In genomic region chr3:182124187-182124586, GRCh38 we compare ENCODE assay signal across 33 cellular contexts.
"Had no signal": no experiment of that assay in that cellular context is flagged by ENCODE, and none has a peak within 500 bp of the region (broad histone marks: within the 10 kb centered on the region; RNA-seq: fewer than 3 reads in every experiment).

No MANE protein-coding gene starts in this region.

- H3K9ac ChIP-seq: SK-N-SH had no signal

- H3K36me3 ChIP-seq: adrenal gland, breast epithelium, SJSA1 had no signal

- H3K4me3 Mint-ChIP-seq: activated CD4-positive, alpha-beta T cell treated with anti-CD3 and anti-CD28 coated beads for 36 hours; activated CD4-positive, alpha-beta T cell treated with anti-CD3 and anti-CD28 coated beads, Interleukin-2, amount 10 ng/mL, durations not matched to agents 7 days and 5 days; activated CD8-positive, alpha-beta T cell treated with anti-CD3 and anti-CD28 coated beads, Interleukin-2, amount 10 ng/mL, durations not matched to agents 7 days and 5 days; activated naive CD4-positive, alpha-beta T cell treated with anti-CD3 and anti-CD28 coated beads for 36 hours; activated T-cell treated with anti-CD3 and anti-CD28 coated beads, Interleukin-2, amount 50 U/mL, for 4 hours; activated T-helper 1 cell treated with anti-CD3 and anti-CD28 coated beads, Interleukin-12 subunit alpha, Interleukin-12 subunit beta, Interleukin-2, Interleukin-4 antibody, amounts not matched to agents 30 ng/mL and 10 ng/mL and 1 ng/mL, durations not matched to agents 14 hours and 24 hours and 36 hours; T-helper 1 cell treated with Interleukin-12 subunit alpha and Interleukin-12 subunit beta and Interleukin-4 antibody, amounts not matched to agents 30 μg/mL and 1 μg/mL, for 36 hours; T-helper 2 cell treated with Interferon-gamma antibody and Interleukin-4, amounts not matched to agents 5 μg/mL and 100 μg/mL, for 36 hours had no signal

- ATAC-seq: activated CD4-positive, alpha-beta T cell treated with anti-CD3 and anti-CD28 coated beads for 36 hours; activated CD4-positive, CD25-positive, alpha-beta regulatory T cell treated with anti-CD3 and anti-CD28 coated beads, Interleukin-2, amount 50 U/mL, for 24 hours; activated CD8-positive, alpha-beta T cell treated with anti-CD3 and anti-CD28 coated beads, Interleukin-2, amount 10 ng/mL, durations not matched to agents 7 days and 5 days; activated naive CD4-positive, alpha-beta T cell treated with anti-CD3 and anti-CD28 coated beads, Interleukin-2, amount 50 U/mL, for 72 hours; activated T-cell treated with anti-CD3 and anti-CD28 coated beads, Interleukin-2, amount 50 U/mL, for 4 hours; body of pancreas; Panc1 had no signal

- H3K4me3 ChIP-seq: adrenal gland, body of pancreas, breast epithelium, SJSA1 had no signal

- H3K4me1 ChIP-seq: adrenal gland, body of pancreas, breast epithelium had no signal

- H3K27ac ChIP-seq: adrenal gland, body of pancreas, breast epithelium, SJSA1 had no signal

- H3K9me3 Mint-ChIP-seq: activated CD4-positive, alpha-beta T cell treated with anti-CD3 and anti-CD28 coated beads, Interleukin-2, amount 10 ng/mL, durations not matched to agents 7 days and 5 days; activated naive CD4-positive, alpha-beta T cell treated with anti-CD3 and anti-CD28 coated beads for 36 hours; activated T-helper 1 cell treated with anti-CD3 and anti-CD28 coated beads, Interleukin-12 subunit alpha, Interleukin-12 subunit beta, Interleukin-2, Interleukin-4 antibody, amounts not matched to agents 30 ng/mL and 10 ng/mL and 1 ng/mL, durations not matched to agents 14 hours and 24 hours and 36 hours; T-helper 1 cell treated with Interleukin-12 subunit alpha and Interleukin-12 subunit beta and Interleukin-4 antibody, amounts not matched to agents 30 μg/mL and 1 μg/mL, for 36 hours; T-helper 2 cell treated with Interferon-gamma antibody and Interleukin-4, amounts not matched to agents 5 μg/mL and 100 μg/mL, for 36 hours had no signal

- H3K9me3 ChIP-seq: adrenal gland, body of pancreas, breast epithelium, SJSA1, SK-N-SH had no signal

- H3K4me2 ChIP-seq: SK-N-SH had no signal

- FAIRE-seq: astrocyte, TTC549 had no signal

- H3K27me3 ChIP-seq: adrenal gland, body of pancreas, breast epithelium, SJSA1 had no signal

- H3K27ac Mint-ChIP-seq: activated CD4-positive, alpha-beta T cell treated with anti-CD3 and anti-CD28 coated beads for 36 hours; activated CD4-positive, alpha-beta T cell treated with anti-CD3 and anti-CD28 coated beads, Interleukin-2, amount 10 ng/mL, durations not matched to agents 7 days and 5 days; activated CD8-positive, alpha-beta T cell treated with anti-CD3 and anti-CD28 coated beads, Interleukin-2, amount 10 ng/mL, durations not matched to agents 7 days and 5 days; activated naive CD4-positive, alpha-beta T cell treated with anti-CD3 and anti-CD28 coated beads for 36 hours; activated naive CD4-positive, alpha-beta T cell treated with anti-CD3 and anti-CD28 coated beads, Interleukin-2, amount 50 U/mL, for 72 hours; activated T-helper 1 cell treated with anti-CD3 and anti-CD28 coated beads, Interleukin-12 subunit alpha, Interleukin-12 subunit beta, Interleukin-2, Interleukin-4 antibody, amounts not matched to agents 30 ng/mL and 10 ng/mL and 1 ng/mL, durations not matched to agents 14 hours and 24 hours and 36 hours; T-helper 1 cell treated with Interleukin-12 subunit alpha and Interleukin-12 subunit beta and Interleukin-4 antibody, amounts not matched to agents 30 μg/mL and 1 μg/mL, for 36 hours; T-helper 2 cell treated with Interferon-gamma antibody and Interleukin-4, amounts not matched to agents 5 μg/mL and 100 μg/mL, for 36 hours had no signal

- DNase-seq: activated CD4-positive, alpha-beta T cell treated with anti-CD3 and anti-CD28 coated beads for 36 hours; activated CD4-positive, alpha-beta T cell treated with anti-CD3 and anti-CD28 coated beads, Interleukin-2, amount 10 ng/mL, durations not matched to agents 7 days and 5 days; activated CD4-positive, alpha-beta T cell treated with anti-CD3 and anti-CD28 coated beads, Interleukin-2, amount 50 U/mL, for 48 hours; activated CD8-positive, alpha-beta memory T cell treated with anti-CD3 and anti-CD28 coated beads, Interleukin-2, amount 50 U/mL, for 4 hours; activated CD8-positive, alpha-beta T cell treated with anti-CD3 and anti-CD28 coated beads, Interleukin-2, amount 10 ng/mL, durations not matched to agents 7 days and 5 days; activated gamma-delta T cell treated with Interleukin-2 at 50 U/mL for 16 hours; activated naive CD4-positive, alpha-beta T cell treated with anti-CD3 and anti-CD28 coated beads for 36 hours; activated T-cell treated with anti-CD3 and anti-CD28 coated beads for 4 hours; activated T-cell treated with anti-CD3 and anti-CD28 coated beads, Interleukin-2, amount 50 U/mL, for 4 hours; adrenal gland; body of pancreas; caudate nucleus; cerebellar nuclear complex; Karpas-422; NCI-H1105; NCI-H1436; NCI-H187; NCI-H2081; NCI-H2171 treated with DMSO at 0.1 percent for 48 hours; NCI-H2227 treated with DMSO at 0.1 percent for 48 hours; NCI-H524; SHP77; SK-N-SH had no signal

- H3K36me3 Mint-ChIP-seq: activated naive CD4-positive, alpha-beta T cell treated with anti-CD3 and anti-CD28 coated beads, Interleukin-2, amount 50 U/mL, for 72 hours had no signal

- H3K27me3 Mint-ChIP-seq: activated CD4-positive, alpha-beta T cell treated with anti-CD3 and anti-CD28 coated beads for 36 hours; activated CD4-positive, alpha-beta T cell treated with anti-CD3 and anti-CD28 coated beads, Interleukin-2, amount 10 ng/mL, durations not matched to agents 7 days and 5 days had no signal

- H3K4me1 Mint-ChIP-seq: activated CD4-positive, alpha-beta T cell treated with anti-CD3 and anti-CD28 coated beads for 36 hours; activated CD4-positive, alpha-beta T cell treated with anti-CD3 and anti-CD28 coated beads, Interleukin-2, amount 10 ng/mL, durations not matched to agents 7 days and 5 days had no signal
